8 cellular contexts compared by ENCODE assay signal in genomic region chr7:35185578-35185907, GRCh38.
DNase-seq lines count a peak whose midpoint lies in the region; ATAC-seq and TF ChIP-seq lines count a peak whose summit lies in the region.
"Not testable (repeated sequence)": the region's sequence is repeated elsewhere in the genome, so short reads cannot be mapped to it uniquely, and the experiment has no call there.

No MANE protein-coding gene starts in this region.

- H3K36me3 Mint-ChIP-seq in neural crest cell (ENCODE audit: low read depth) = not testable (repeated sequence)

- H3K36me3 ChIP-seq in ACC112 (ENCODE audit: insufficient read depth, low read length); RWPE2 (ENCODE audit: low read depth); esophagus muscularis mucosa; iPS DF 6.9 (ENCODE audit: control insufficient read depth, insufficient read depth, low read length); spleen: not testable (repeated sequence)

- H3K27ac ChIP-seq in ACC112 (ENCODE audit: low read depth, low read length); RWPE2 (ENCODE audit: poor library complexity, severe bottlenecking); esophagus muscularis mucosa (replicated peaks in 1 of 4); iPS DF 6.9 (ENCODE audit: low read length); spleen: not testable (repeated sequence)

- H3K4me3 ChIP-seq in ACC112 (ENCODE audit: low read depth, low read length) (peak overlapping the region; percentile 76), astrocyte of the spinal cord (ENCODE audit: low read depth, low read length) (peak overlapping the region; percentile 39), esophagus muscularis mucosa (peak overlapping the region; percentile 39 to 50 (median 44)), iPS DF 6.9 (ENCODE audit: low read length) (peak overlapping the region; percentile 25; the same call in 1 of the 2 replicates), spleen (peak overlapping the region in 5 of 8 donors; percentile 32 to 65 (median 35))
- H3K4me3 ChIP-seq in RWPE2 (ENCODE audit: severe bottlenecking) = not testable (repeated sequence)

- H3K27me3 ChIP-seq in ACC112 (ENCODE audit: insufficient read depth, low read length) (peaks cover 20% of the 10 kb centered on the region), RWPE2 (ENCODE audit: insufficient read depth, poor library complexity, severe bottlenecking) (peaks cover 34% of the 10 kb centered on the region), esophagus muscularis mucosa (peaks cover 0 to 27% (median 6%) of the 10 kb centered on the region in 4 donors), spleen (replicated peaks in 1 of 7) (peaks cover 0 to 48% (median 22%) of the 10 kb centered on the region in 7 donors)
- not testable (repeated sequence) for H3K27me3 ChIP-seq in iPS DF 6.9 (ENCODE audit: control insufficient read depth, insufficient read depth, low read length)

- ATAC-seq in RWPE2 (ENCODE audit: low read depth) = peak; percentile 14; the same call in 1 of the 3 replicates

- H3K27me3 Mint-ChIP-seq in neural crest cell (ENCODE audit: low read depth) = peaks cover 57% of the 10 kb centered on the region

- H3K27ac Mint-ChIP-seq in neural crest cell (ENCODE audit: unreplicated experiment) = not testable (repeated sequence)

- not testable (repeated sequence) for H3K9me3 Mint-ChIP-seq in neural crest cell

- DNase-seq in HS-5 (ENCODE audit: low read depth) (peak; percentile 9), astrocyte of the spinal cord (ENCODE audit: low read depth, low spot score) (peak; percentile 5)
- DNase-seq in RWPE2 (ENCODE audit: low spot score); esophagus muscularis mucosa (ENCODE audit: extremely low spot score); iPS DF 6.9 (ENCODE audit: low read depth, low spot score); neural crest cell (ENCODE audit: low read depth, low spot score); spleen: not testable (repeated sequence)

- H3K9me3 ChIP-seq in RWPE2 (ENCODE audit: severe bottlenecking); esophagus muscularis mucosa; iPS DF 6.9 (ENCODE audit: control insufficient read depth, insufficient read depth, low read length); spleen: not testable (repeated sequence)

- WGBS in esophagus muscularis mucosa = 0% methylated on average over 3 of the region's 14 CpGs
- no CpG with 5 or more reads among the region's 14 CpGs for WGBS in iPS DF 6.9 (ENCODE audit: insufficient coverage, insufficient read length)
- 3 to 11% (median 6%) methylated on average over 5 to 14 of the region's 14 CpGs for WGBS in spleen, 5 donors

- not testable (repeated sequence) for TF ChIP-seq CTCF in RWPE2 (IDR thresholded peaks at IDR 0.05; ENCODE audit: poor library complexity, severe bottlenecking); astrocyte of the spinal cord (IDR thresholded peaks at IDR 0.05; ENCODE audit: low read depth, low read length); esophagus muscularis mucosa (IDR thresholded peaks at IDR 0.05); neural crest cell (conservative IDR thresholded peaks at IDR 0.05); spleen (IDR thresholded peaks at IDR 0.05 in 8 of 11, conservative IDR thresholded peaks at IDR 0.05 in 3 of 11)

- in situ Hi-C loops in astrocyte of the spinal cord (cut with HindIII; ENCODE audit: low sequenced_read_pairs) = not testable (repeated sequence)

- H2AFZ ChIP-seq in ACC112 (ENCODE audit: low read length, unreplicated experiment) = not testable (repeated sequence)

- H3K4me1 ChIP-seq in ACC112 (ENCODE audit: control insufficient read depth, insufficient read depth, low read length, unreplicated experiment); RWPE2 (ENCODE audit: insufficient read depth, poor library complexity, severe bottlenecking); iPS DF 6.9 (ENCODE audit: control insufficient read depth, insufficient read depth, low read length): not testable (repeated sequence)
- H3K4me1 ChIP-seq in esophagus muscularis mucosa = peaks cover 0 to 17% (median 16%) of the 10 kb centered on the region in 4 donors
- peaks cover 6 to 17% (median 15%) of the 10 kb centered on the region in 6 donors for H3K4me1 ChIP-seq in spleen

- not testable (repeated sequence) for TF ChIP-seq EP300 in esophagus muscularis mucosa (IDR thresholded peaks at IDR 0.05)

- H3K4me1 Mint-ChIP-seq in neural crest cell = peaks cover 14% of the 10 kb centered on the region

- TF ChIP-seq POLR2A in esophagus muscularis mucosa (IDR thresholded peaks at IDR 0.05; ENCODE audit: low read depth); spleen (IDR thresholded peaks at IDR 0.05): not testable (repeated sequence)

- peak overlapping the region; percentile 76 for H3K4me3 Mint-ChIP-seq in neural crest cell

- intact Hi-C loops in esophagus muscularis mucosa (cut with DNase I); spleen (cut with DNase I; ENCODE audit: low total_unique reads): not testable (repeated sequence)

- not testable (repeated sequence) for H3K79me2 ChIP-seq in ACC112 (ENCODE audit: control insufficient read depth, insufficient read depth, low read length, unreplicated experiment)
